11 cellular contexts compared by ENCODE assay signal in the genomic region with DNA sequence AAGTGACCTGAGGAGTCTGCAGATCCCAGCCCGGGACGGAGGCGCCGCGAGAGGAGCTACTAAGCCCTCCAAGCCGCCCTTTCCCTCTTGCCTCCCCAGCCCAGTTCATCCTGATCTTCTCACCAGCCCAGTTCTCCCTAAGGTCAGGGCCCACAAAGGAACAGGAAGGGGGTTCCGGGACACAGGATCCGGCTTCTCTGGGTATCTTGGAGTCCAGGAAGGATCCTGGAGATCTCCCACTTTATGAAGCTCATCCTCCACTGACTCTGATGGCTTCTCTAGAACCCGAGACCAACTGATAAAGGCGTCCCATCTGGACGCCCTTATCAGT. TPM values are rescaled to one million over a fixed set of nuclear protein-coding genes. Genes with fewer than 3 reads are reported as not detected.
DNase-seq lines count a peak whose midpoint lies in the region; ATAC-seq lines count a peak whose summit lies in the region.
"Had no signal": no experiment of that assay in that cellular context is flagged by ENCODE, and none has a peak within 500 bp of the region (broad histone marks: within the 10 kb centered on the region; RNA-seq: fewer than 3 reads in every experiment).

No MANE protein-coding gene starts in this region.

- no peaks in the 10 kb centered on the region for H4K20me1 ChIP-seq in GM23248 (ENCODE audit: insufficient read depth)

- H3K27ac ChIP-seq in stomach smooth muscle (ENCODE audit: low read length) (no peak overlapping the region), GM23248 (no peak overlapping the region)
- H3K27ac ChIP-seq: right lobe of liver had no signal

- no peaks in the 10 kb centered on the region for H3K36me3 Mint-ChIP-seq in activated CD4-positive, alpha-beta memory T cell treated with anti-CD3 and anti-CD28 coated beads for 36 hours
- no peaks in the 10 kb centered on the region for H3K36me3 Mint-ChIP-seq in activated CD4-positive, alpha-beta memory T cell treated with anti-CD3 and anti-CD28 coated beads, Interleukin-2, amount 10 ng/mL, durations not matched to agents 7 days and 5 days (ENCODE audit: low read depth)
- no peaks in the 10 kb centered on the region for H3K36me3 Mint-ChIP-seq in activated naive CD8-positive, alpha-beta T cell

- H3K9me3 Mint-ChIP-seq in activated CD4-positive, alpha-beta memory T cell treated with anti-CD3 and anti-CD28 coated beads for 36 hours, result no peaks in the 10 kb centered on the region
- H3K9me3 Mint-ChIP-seq in activated CD4-positive, alpha-beta memory T cell treated with anti-CD3 and anti-CD28 coated beads, Interleukin-2, amount 10 ng/mL, durations not matched to agents 7 days and 5 days, result no peaks in the 10 kb centered on the region
- no peaks in the 10 kb centered on the region for H3K9me3 Mint-ChIP-seq in activated naive CD8-positive, alpha-beta T cell (ENCODE audit: low read depth)

- no peak overlapping the region for H3K9ac ChIP-seq in stomach smooth muscle (ENCODE audit: low read length in 2 of 2)
- no peak overlapping the region for H3K9ac ChIP-seq in GM23248

- H3K4me2 ChIP-seq in GM23248 (ENCODE audit: unreplicated experiment), result no peak overlapping the region

- H3K27me3 Mint-ChIP-seq in activated CD4-positive, alpha-beta memory T cell treated with anti-CD3 and anti-CD28 coated beads for 36 hours, result peaks cover 1% of the 10 kb centered on the region
- H3K27me3 Mint-ChIP-seq in activated CD4-positive, alpha-beta memory T cell treated with anti-CD3 and anti-CD28 coated beads, Interleukin-2, amount 10 ng/mL, durations not matched to agents 7 days and 5 days, result peaks cover 24% of the 10 kb centered on the region
- no peaks in the 10 kb centered on the region for H3K27me3 Mint-ChIP-seq in activated naive CD8-positive, alpha-beta T cell

- H3K4me1 Mint-ChIP-seq in activated CD4-positive, alpha-beta memory T cell treated with anti-CD3 and anti-CD28 coated beads for 36 hours (ENCODE audit: low read depth), result no peaks in the 10 kb centered on the region
- peaks cover 2% of the 10 kb centered on the region for H3K4me1 Mint-ChIP-seq in activated CD4-positive, alpha-beta memory T cell treated with anti-CD3 and anti-CD28 coated beads, Interleukin-2, amount 10 ng/mL, durations not matched to agents 7 days and 5 days
- peaks cover 3% of the 10 kb centered on the region for H3K4me1 Mint-ChIP-seq in activated naive CD8-positive, alpha-beta T cell (ENCODE audit: low read depth)

- no peak for DNase-seq in activated CD4-positive, alpha-beta memory T cell treated with anti-CD3 and anti-CD28 coated beads for 36 hours
- DNase-seq in activated CD4-positive, alpha-beta memory T cell treated with anti-CD3 and anti-CD28 coated beads, Interleukin-2, amount 10 ng/mL, durations not matched to agents 7 days and 5 days, result no peak
- DNase-seq in iPS-NIHi11 (ENCODE audit: low spot score), result peak; percentile 22
- no peak for DNase-seq in HuH-7.5 (ENCODE audit: low spot score)
- no peak for DNase-seq in GM23248
- DNase-seq: NCI-H2171 treated with DMSO at 0.1 percent for 48 hours, T1000 had no signal

- CTCF ChIA-PET in activated CD4-positive, alpha-beta memory T cell treated with anti-CD3 and anti-CD28 coated beads for 36 hours (lab: Charles Lee), result no interaction called here
- CTCF ChIA-PET in activated CD4-positive, alpha-beta memory T cell treated with anti-CD3 and anti-CD28 coated beads, Interleukin-2, amount 10 ng/mL, durations not matched to agents 7 days and 5 days (lab: Charles Lee), result no interaction called here

- ATAC-seq in HG03565 (IDR thresholded peaks at IDR 0.05; ENCODE audit: unreplicated experiment), result no peak

- no peaks in the 10 kb centered on the region for H3K9me3 ChIP-seq in stomach smooth muscle (ENCODE audit: control insufficient read depth in 2 of 2, low read length in 2 of 2)
- H3K9me3 ChIP-seq in GM23248 (ENCODE audit: low read depth), result no peaks in the 10 kb centered on the region
- H3K9me3 ChIP-seq: right lobe of liver had no signal

- WGBS in GM23248 (ENCODE audit: low coverage in 1 of 2, low lambda C conversion rate in 2 of 2, missing lambda C conversion rate in 2 of 2), 2 experiments, result 59% methylated on average over 5 of the region's 11 CpGs; no CpG with 5 or more reads in 1 of the 2 experiments

- intact Hi-C loops in activated CD4-positive, alpha-beta memory T cell treated with anti-CD3 and anti-CD28 coated beads for 36 hours (cut with micrococcal nuclease), result loop anchor here (2.0 kb wide), 1 partner anchor 24 kb away; no protein-coding TSS in a partner anchor

- H3K27ac Mint-ChIP-seq in activated CD4-positive, alpha-beta memory T cell treated with anti-CD3 and anti-CD28 coated beads for 36 hours, result no peak overlapping the region
- H3K27ac Mint-ChIP-seq in activated CD4-positive, alpha-beta memory T cell treated with anti-CD3 and anti-CD28 coated beads, Interleukin-2, amount 10 ng/mL, durations not matched to agents 7 days and 5 days, result no peak overlapping the region
- H3K27ac Mint-ChIP-seq in activated naive CD8-positive, alpha-beta T cell, result no peak overlapping the region

- peaks cover 21 to 25% of the 10 kb centered on the region in 2 donors for H3K27me3 ChIP-seq in stomach smooth muscle (ENCODE audit: control insufficient read depth in 1 of 2, insufficient read depth in 2 of 2, low read length in 2 of 2)
- peaks cover 20% of the 10 kb centered on the region for H3K27me3 ChIP-seq in GM23248 (replicated peaks; ENCODE audit: insufficient read depth)

- no peaks in the 10 kb centered on the region for H3K79me2 ChIP-seq in GM23248 (ENCODE audit: insufficient read depth)

- no peaks in the 10 kb centered on the region for H3K36me3 ChIP-seq in stomach smooth muscle (ENCODE audit: control insufficient read depth in 2 of 2, insufficient read depth in 2 of 2, low read length in 2 of 2)
- H3K36me3 ChIP-seq in GM23248 (ENCODE audit: low read depth), result no peaks in the 10 kb centered on the region
- H3K36me3 ChIP-seq: right lobe of liver had no signal

- no peak overlapping the region for H2AFZ ChIP-seq in GM23248

- H3K9me2 ChIP-seq in GM23248 (ENCODE audit: insufficient read depth), result no peaks in the 10 kb centered on the region

- H3K4me3 ChIP-seq in stomach smooth muscle (ENCODE audit: low read length in 2 of 2) (peak overlapping the region; percentile 22 to 33), GM23248 (no peak overlapping the region)

- POLR2A ChIA-PET in activated CD4-positive, alpha-beta memory T cell treated with anti-CD3 and anti-CD28 coated beads for 36 hours (lab: Charles Lee), result interaction anchor here (1.2 kb wide), 1 partner anchor 105 kb away, joined by 3 read pairs; no protein-coding TSS in a partner anchor
- POLR2A ChIA-PET in activated CD4-positive, alpha-beta memory T cell treated with anti-CD3 and anti-CD28 coated beads, Interleukin-2, amount 10 ng/mL, durations not matched to agents 7 days and 5 days (lab: Charles Lee), result interaction anchor here (1.2 kb wide), 1 partner anchor 36 kb away, joined by 3 read pairs; no protein-coding TSS in a partner anchor

- in situ Hi-C loops in GM23248 (cut with MboI), result no loop called here

- peak overlapping the region; percentile 16 for H3K4me3 Mint-ChIP-seq in activated CD4-positive, alpha-beta memory T cell treated with anti-CD3 and anti-CD28 coated beads for 36 hours
- no peak overlapping the region for H3K4me3 Mint-ChIP-seq in activated CD4-positive, alpha-beta memory T cell treated with anti-CD3 and anti-CD28 coated beads, Interleukin-2, amount 10 ng/mL, durations not matched to agents 7 days and 5 days
- H3K4me3 Mint-ChIP-seq in activated naive CD8-positive, alpha-beta T cell, result peak overlapping the region; percentile 66

- no peaks in the 10 kb centered on the region for H3F3A ChIP-seq in GM23248 (ENCODE audit: insufficient read depth)

- H3K4me1 ChIP-seq in stomach smooth muscle (ENCODE audit: control insufficient read depth, insufficient read depth, low read length), result no peaks in the 10 kb centered on the region
- no peaks in the 10 kb centered on the region for H3K4me1 ChIP-seq in GM23248 (ENCODE audit: insufficient read depth)
- H3K4me1 ChIP-seq: right lobe of liver had no signal

RNA-seq across cellular contexts. Expression of gene HLA-C, which starts 36.9 kb away (rescaled TPM):
- total RNA-seq in activated CD4-positive, alpha-beta memory T cell treated with anti-CD3 and anti-CD28 coated beads for 36 hours, result 100 to 1,000 TPM; 976 to 983 TPM
- total RNA-seq in activated CD4-positive, alpha-beta memory T cell treated with anti-CD3 and anti-CD28 coated beads, Interleukin-2, amount 10 ng/mL, durations not matched to agents 7 days and 5 days, result 1,000 to 10,000 TPM; 1,690 to 1,696 TPM
- 157 and 168 TPM in 2 replicates for total RNA-seq in GM23248 (2014; rRNA removed; shearing (Covaris generic))
- polyA plus RNA-seq in GM23248 (2016; fragmentation: Nextera tagmentation; extraction: Ambion mirVana), result 244 and 255 TPM in 2 replicates

RNA-seq across cellular contexts. Expression of gene HLA-B, which starts 48.2 kb away (rescaled TPM):
- 1,000 to 10,000 TPM; 3,016 to 3,060 TPM for total RNA-seq in activated CD4-positive, alpha-beta memory T cell treated with anti-CD3 and anti-CD28 coated beads for 36 hours
- 1,000 to 10,000 TPM; 5,151 to 5,157 TPM for total RNA-seq in activated CD4-positive, alpha-beta memory T cell treated with anti-CD3 and anti-CD28 coated beads, Interleukin-2, amount 10 ng/mL, durations not matched to agents 7 days and 5 days
- 65.6 and 87.9 TPM in 2 replicates for total RNA-seq in GM23248 (2014; rRNA removed; shearing (Covaris generic))
- 186 and 192 TPM in 2 replicates for polyA plus RNA-seq in GM23248 (2016; fragmentation: Nextera tagmentation; extraction: Ambion mirVana)

Comparison
In these comparisons a context has a peak if more than half of its experiments do, and no peak if none do; other contexts are left out.
1. RNA of gene HLA-B, which starts 48.2 kb away (total RNA-seq): 5,151 to 5,157 TPM in activated CD4-positive, alpha-beta memory T cell treated with anti-CD3 and anti-CD28 coated beads, Interleukin-2, amount 10 ng/mL, durations not matched to agents 7 days and 5 days and 3,016 to 3,060 TPM in activated CD4-positive, alpha-beta memory T cell treated with anti-CD3 and anti-CD28 coated beads for 36 hours; 65.6 to 87.9 TPM in GM23248; every median in the first group is over 10 times any median in the second.